Comparison of ENCODE assay signal across 10 cellular contexts in the genomic region with DNA sequence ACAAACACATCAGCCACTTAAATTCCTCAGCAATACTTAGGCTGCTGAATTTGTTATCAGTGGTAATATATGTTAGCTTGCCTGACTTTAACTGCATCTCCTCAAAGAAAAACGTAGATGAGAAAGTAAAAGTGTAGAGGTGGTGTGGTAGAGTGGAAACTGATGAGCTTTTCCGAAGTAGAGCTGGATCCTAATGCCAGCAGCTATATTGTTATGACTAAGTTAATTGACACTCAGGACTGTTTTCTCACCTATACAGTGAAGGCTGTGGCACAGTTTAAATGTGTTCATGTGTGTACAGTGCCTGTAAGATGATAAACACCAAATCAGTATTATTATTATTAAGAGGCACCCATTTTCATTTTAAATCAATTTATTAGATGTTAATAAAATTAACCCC.
A peak's percentile ranks its signal among the peaks of the same experiment; 100 is the strongest.
DNase-seq lines count a peak whose midpoint lies in the region; ATAC-seq and TF ChIP-seq lines count a peak whose summit lies in the region.
"Had no signal": no experiment of that assay in that cellular context is flagged by ENCODE, and none has a peak within 500 bp of the region (broad histone marks: within the 10 kb centered on the region; RNA-seq: fewer than 3 reads in every experiment).

No MANE protein-coding gene starts in this region.

- H3K27ac Mint-ChIP-seq in activated CD8-positive, alpha-beta memory T cell treated with anti-CD3 and anti-CD28 coated beads, Interleukin-2, amount 10 ng/mL, durations not matched to agents 7 days and 5 days, result peak overlapping the region; percentile 61
- peak overlapping the region; percentile 61 for H3K27ac Mint-ChIP-seq in stimulated activated naive CD8-positive, alpha-beta T cell treated with anti-CD3 and anti-CD28 coated beads, Interleukin-15, Interleukin-2, amounts not matched to agents 100 ng/mL and 50 ng/mL, for 24 hours

- POLR2A ChIA-PET in PC-9 (lab: Charles Lee; ENCODE audit: unreplicated experiment), result interaction anchor here (0.6 kb wide), 2 partner anchors 16 to 36 kb away, joined by 3 to 4 read pairs; no protein-coding TSS in a partner anchor

- H3K27me3 Mint-ChIP-seq in activated CD8-positive, alpha-beta memory T cell treated with anti-CD3 and anti-CD28 coated beads, Interleukin-2, amount 10 ng/mL, durations not matched to agents 7 days and 5 days, result no peaks in the 10 kb centered on the region
- H3K27me3 Mint-ChIP-seq in stimulated activated naive CD8-positive, alpha-beta T cell treated with anti-CD3 and anti-CD28 coated beads, Interleukin-15, Interleukin-2, amounts not matched to agents 100 ng/mL and 50 ng/mL, for 24 hours, result no peaks in the 10 kb centered on the region

- H3F3A ChIP-seq in PC-9 (ENCODE audit: insufficient read depth, low read depth), result no peaks in the 10 kb centered on the region

- no TSS peak for BruUV-seq in PC-9 (replicated peaks; lab: Mats Ljungman, UMichigan)

- H3K27ac ChIP-seq in PC-9, result no peak overlapping the region

- no peaks in the 10 kb centered on the region for H3K9me2 ChIP-seq in PC-9 (ENCODE audit: insufficient read depth)

- H4K20me1 ChIP-seq in PC-9 (ENCODE audit: insufficient read depth), result no peaks in the 10 kb centered on the region

- H3K36me3 Mint-ChIP-seq in activated CD8-positive, alpha-beta memory T cell treated with anti-CD3 and anti-CD28 coated beads, Interleukin-2, amount 10 ng/mL, durations not matched to agents 7 days and 5 days, result peaks cover 17% of the 10 kb centered on the region
- peaks cover 4% of the 10 kb centered on the region for H3K36me3 Mint-ChIP-seq in stimulated activated naive CD8-positive, alpha-beta T cell treated with anti-CD3 and anti-CD28 coated beads, Interleukin-15, Interleukin-2, amounts not matched to agents 100 ng/mL and 50 ng/mL, for 24 hours (ENCODE audit: low read depth)

- H3K27me3 ChIP-seq in PC-9 (ENCODE audit: insufficient read depth, low read depth), result no peaks in the 10 kb centered on the region

- H3K9me3 Mint-ChIP-seq in activated CD8-positive, alpha-beta memory T cell treated with anti-CD3 and anti-CD28 coated beads, Interleukin-2, amount 10 ng/mL, durations not matched to agents 7 days and 5 days (ENCODE audit: low read depth), result peaks cover 3% of the 10 kb centered on the region
- no peaks in the 10 kb centered on the region for H3K9me3 Mint-ChIP-seq in stimulated activated naive CD8-positive, alpha-beta T cell treated with anti-CD3 and anti-CD28 coated beads, Interleukin-15, Interleukin-2, amounts not matched to agents 100 ng/mL and 50 ng/mL, for 24 hours

- peak; percentile 55 for ATAC-seq in activated CD8-positive, alpha-beta memory T cell treated with anti-CD3 and anti-CD28 coated beads, Interleukin-2, amount 10 ng/mL, durations not matched to agents 7 days and 5 days
- peak; percentile 42 for ATAC-seq in HG03064 (IDR thresholded peaks at IDR 0.05; ENCODE audit: low read depth, unreplicated experiment)

- H3K4me3 Mint-ChIP-seq in activated CD8-positive, alpha-beta memory T cell treated with anti-CD3 and anti-CD28 coated beads, Interleukin-2, amount 10 ng/mL, durations not matched to agents 7 days and 5 days, result no peak overlapping the region
- no peak overlapping the region for H3K4me3 Mint-ChIP-seq in stimulated activated naive CD8-positive, alpha-beta T cell treated with anti-CD3 and anti-CD28 coated beads, Interleukin-15, Interleukin-2, amounts not matched to agents 100 ng/mL and 50 ng/mL, for 24 hours

- intact Hi-C loops in PC-9 (cut with micrococcal nuclease; ENCODE audit: unreplicated experiment), result no loop called here

- TF ChIP-seq CTCF in PC-9 (conservative IDR thresholded peaks at IDR 0.05), result no peak

- no peaks in the 10 kb centered on the region for H3K36me3 ChIP-seq in PC-9 (ENCODE audit: low read depth)

- H2AFZ ChIP-seq in PC-9, result no peak overlapping the region

- CTCF ChIA-PET in activated CD8-positive, alpha-beta memory T cell treated with anti-CD3 and anti-CD28 coated beads, Interleukin-2, amount 10 ng/mL, durations not matched to agents 7 days and 5 days (lab: Charles Lee), result interaction anchor here (1.2 to 1.4 kb wide), 3 partner anchors 9 to 39 kb away, joined by 3 to 4 read pairs (median 3); no protein-coding TSS in a partner anchor
- CTCF ChIA-PET in PC-9 (lab: Charles Lee), result no interaction called here

- H3K4me1 ChIP-seq in PC-9 (replicated peaks; ENCODE audit: insufficient read depth), result peaks cover 10% of the 10 kb centered on the region

- DNase-seq in activated CD8-positive, alpha-beta memory T cell treated with anti-CD3 and anti-CD28 coated beads, Interleukin-2, amount 10 ng/mL, durations not matched to agents 7 days and 5 days, result no peak
- DNase-seq in activated CD8-positive, alpha-beta memory T cell treated with anti-CD3 and anti-CD28 coated beads, Interleukin-2, amount 50 U/mL, for 4 hours, result no peak
- peak; percentile 21 for DNase-seq in amniotic epithelial cell (ENCODE audit: low read depth)
- DNase-seq in NCI-H526 treated with DMSO at 0.1 percent for 48 hours (lab: John Stamatoyannopoulos, UW), result no peak
- no peak for DNase-seq in PC-9
- no peak for DNase-seq in COLO668 (lab: John Stamatoyannopoulos, UW; ENCODE audit: unreplicated experiment)
- DNase-seq: effector CD8-positive, alpha-beta T cell; SHP77 had no signal

- H3K9me3 ChIP-seq in PC-9 (ENCODE audit: insufficient read depth, low read depth), result no peaks in the 10 kb centered on the region

- peaks cover 57% of the 10 kb centered on the region for H3K4me1 Mint-ChIP-seq in activated CD8-positive, alpha-beta memory T cell treated with anti-CD3 and anti-CD28 coated beads, Interleukin-2, amount 10 ng/mL, durations not matched to agents 7 days and 5 days
- H3K4me1 Mint-ChIP-seq in stimulated activated naive CD8-positive, alpha-beta T cell treated with anti-CD3 and anti-CD28 coated beads, Interleukin-15, Interleukin-2, amounts not matched to agents 100 ng/mL and 50 ng/mL, for 24 hours (ENCODE audit: low read depth), result peaks cover 67% of the 10 kb centered on the region

- no peak overlapping the region for H3K4me3 ChIP-seq in PC-9

- no peak overlapping the region for H3K4me2 ChIP-seq in PC-9

- peaks cover 5% of the 10 kb centered on the region; the same call in 1 of the 2 replicates for H3K79me2 ChIP-seq in PC-9 (ENCODE audit: low read depth)
